Comparison of ENCODE assay signal across 23 cellular contexts in the genomic region with DNA sequence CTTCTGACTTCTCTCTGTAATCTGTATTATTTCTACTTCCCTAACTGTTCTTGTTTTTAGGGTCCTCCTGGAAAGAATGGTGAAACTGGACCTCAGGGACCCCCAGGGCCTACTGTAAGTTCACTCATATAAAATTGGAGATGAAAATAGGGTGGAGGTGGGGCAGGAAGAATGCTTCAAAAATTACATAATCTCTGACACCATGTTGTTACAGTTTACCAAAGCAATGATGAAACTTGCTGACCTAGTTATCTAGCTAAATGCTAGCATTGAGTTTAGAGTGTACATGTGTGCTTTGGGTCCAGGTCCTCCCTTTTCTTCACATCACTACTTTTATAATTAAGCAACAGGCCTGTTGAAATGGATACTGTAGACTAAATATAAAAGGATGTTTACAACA. TPM values are rescaled to one million over a fixed set of nuclear protein-coding genes. Genes with fewer than 3 reads are reported as not detected.
DNase-seq lines count a peak whose midpoint lies in the region; ATAC-seq, FAIRE-seq and TF ChIP-seq lines count a peak whose summit lies in the region.
"Had no signal": no experiment of that assay in that cellular context is flagged by ENCODE, and none has a peak within 500 bp of the region (broad histone marks: within the 10 kb centered on the region; RNA-seq: fewer than 3 reads in every experiment).

No MANE protein-coding gene starts in this region.

- H2BK15ac ChIP-seq in mesenchymal stem cell (ENCODE audit: low read depth, poor library complexity, severe bottlenecking): no peak overlapping the region

- no peak overlapping the region for H3K4ac ChIP-seq in mesenchymal stem cell (ENCODE audit: low read depth in 1 of 2, low read length in 2 of 2)

- H3K23ac ChIP-seq in mesenchymal stem cell (ENCODE audit: low read length in 2 of 2): no peak overlapping the region

- no peak overlapping the region for H3K4me3 ChIP-seq in mesenchymal stem cell (ENCODE audit: insufficient read depth in 1 of 2, low read depth in 1 of 2, low read length in 2 of 2)
- H3K4me3 ChIP-seq in subcutaneous abdominal adipose tissue (ENCODE audit: low read depth in 1 of 5, low read length in 5 of 5): no peak overlapping the region
- H3K4me3 ChIP-seq: colonic mucosa, lower lobe of right lung, right lobe of liver had no signal

- no peaks in the 10 kb centered on the region for H3K9me3 ChIP-seq in mesenchymal stem cell (ENCODE audit: control insufficient read depth, low read length)
- no peaks in the 10 kb centered on the region for H3K9me3 ChIP-seq in subcutaneous abdominal adipose tissue (ENCODE audit: control insufficient read depth in 5 of 5, low read length in 5 of 5)
- H3K9me3 ChIP-seq: colonic mucosa, lower lobe of right lung had no signal

- H3K4me1 Mint-ChIP-seq in glutamatergic neuron (ENCODE audit: low read depth, unreplicated experiment): no peaks in the 10 kb centered on the region
- no peaks in the 10 kb centered on the region for H3K4me1 Mint-ChIP-seq in naive thymus-derived CD8-positive, alpha-beta T cell
- H3K4me1 Mint-ChIP-seq: CD14-positive monocyte had no signal

- H3K27ac ChIP-seq in mesenchymal stem cell (ENCODE audit: low read length, poor library complexity, severe bottlenecking) (no peak overlapping the region), subcutaneous abdominal adipose tissue (ENCODE audit: low read depth, low read length) (peak overlapping the region; percentile 77)
- H3K27ac ChIP-seq: colonic mucosa, lower lobe of right lung, right lobe of liver had no signal

- peak; percentile 74 for DNase-seq in NCI-H460 (ENCODE audit: extremely low read depth, low read depth)
- no peak for DNase-seq in mesenchymal stem cell
- no peak for DNase-seq in glutamatergic neuron
- DNase-seq in naive thymus-derived CD8-positive, alpha-beta T cell: no peak
- DNase-seq: activated CD4-positive, alpha-beta T cell treated with anti-CD3 and anti-CD28 coated beads, Interleukin-2, amount 50 U/mL, for 4 hours; activated CD8-positive, alpha-beta memory T cell treated with anti-CD3 and anti-CD28 coated beads, Interleukin-2, amount 50 U/mL, for 48 hours; activated naive CD8-positive, alpha-beta T cell treated with anti-CD3 and anti-CD28 coated beads for 36 hours; colonic mucosa; foreskin fibroblast; HCEC 1CT; KBM-7; lower lobe of right lung; NCI-H1436 treated with DMSO at 0.1 percent for 48 hours; NCI-H2171; NCI-H526; right lobe of liver; RPMI8226 had no signal

- POLR2A ChIA-PET in naive thymus-derived CD8-positive, alpha-beta T cell (lab: Charles Lee): no interaction called here

- no peaks in the 10 kb centered on the region for H3K9me3 Mint-ChIP-seq in glutamatergic neuron (ENCODE audit: unreplicated experiment)
- no peaks in the 10 kb centered on the region for H3K9me3 Mint-ChIP-seq in naive thymus-derived CD8-positive, alpha-beta T cell
- H3K9me3 Mint-ChIP-seq: activated naive CD8-positive, alpha-beta T cell treated with anti-CD3 and anti-CD28 coated beads for 36 hours had no signal

- H3K4me3 Mint-ChIP-seq in glutamatergic neuron (ENCODE audit: unreplicated experiment): no peak overlapping the region
- no peak overlapping the region for H3K4me3 Mint-ChIP-seq in naive thymus-derived CD8-positive, alpha-beta T cell
- H3K4me3 Mint-ChIP-seq: activated naive CD8-positive, alpha-beta T cell treated with anti-CD3 and anti-CD28 coated beads for 36 hours; CD14-positive monocyte had no signal

- H3K4me1 ChIP-seq in mesenchymal stem cell (ENCODE audit: control insufficient read depth, insufficient read depth, low read depth, low read length) (no peaks in the 10 kb centered on the region), subcutaneous abdominal adipose tissue (ENCODE audit: control insufficient read depth in 5 of 5, insufficient read depth in 5 of 5, low read length in 5 of 5) (peaks cover 0 to 7% (median 0%) of the 10 kb centered on the region in 5 donors)
- H3K4me1 ChIP-seq: colonic mucosa, lower lobe of right lung, right lobe of liver had no signal

- no peak overlapping the region for H2BK5ac ChIP-seq in mesenchymal stem cell (ENCODE audit: low read depth, low read length, poor library complexity, severe bottlenecking)

- H3K18ac ChIP-seq in mesenchymal stem cell (ENCODE audit: low read depth in 1 of 2, low read length in 2 of 2): no peak overlapping the region

- no peaks in the 10 kb centered on the region for H3K36me3 Mint-ChIP-seq in glutamatergic neuron (ENCODE audit: unreplicated experiment)
- H3K36me3 Mint-ChIP-seq in naive thymus-derived CD8-positive, alpha-beta T cell: no peaks in the 10 kb centered on the region
- H3K36me3 Mint-ChIP-seq: activated naive CD8-positive, alpha-beta T cell treated with anti-CD3 and anti-CD28 coated beads for 36 hours; CD14-positive monocyte had no signal

- H2AK5ac ChIP-seq in mesenchymal stem cell (ENCODE audit: low read length, severe bottlenecking): no peak overlapping the region

- no peak overlapping the region for H3K4me2 ChIP-seq in mesenchymal stem cell (ENCODE audit: low read length, poor library complexity, severe bottlenecking)

- ATAC-seq in GM21360 (IDR thresholded peaks at IDR 0.05; ENCODE audit: unreplicated experiment): no peak
- ATAC-seq in naive thymus-derived CD8-positive, alpha-beta T cell: no peak
- ATAC-seq in GM21367 (IDR thresholded peaks at IDR 0.05; ENCODE audit: unreplicated experiment): no peak
- ATAC-seq: lower lobe of right lung had no signal

- H2BK12ac ChIP-seq in mesenchymal stem cell (ENCODE audit: low read length in 2 of 2): no peak overlapping the region

- no peaks in the 10 kb centered on the region for H3K27me3 Mint-ChIP-seq in glutamatergic neuron (ENCODE audit: unreplicated experiment)
- H3K27me3 Mint-ChIP-seq in naive thymus-derived CD8-positive, alpha-beta T cell: peaks cover 0 to 3% (median 0%) of the 10 kb centered on the region in 5 donors

- H3K36me3 ChIP-seq in mesenchymal stem cell (ENCODE audit: control insufficient read depth in 1 of 2, insufficient read depth in 2 of 2, low read depth in 1 of 2, low read length in 2 of 2): peaks cover 34 to 99% of the 10 kb centered on the region in 2 experiments
- peaks cover 56 to 97% (median 86%) of the 10 kb centered on the region in 5 donors for H3K36me3 ChIP-seq in subcutaneous abdominal adipose tissue (ENCODE audit: control insufficient read depth in 5 of 5, insufficient read depth in 5 of 5, low read length in 5 of 5)
- H3K36me3 ChIP-seq: colonic mucosa, right lobe of liver had no signal

- TF ChIP-seq CTCF in glutamatergic neuron (IDR thresholded peaks at IDR 0.05; ENCODE audit: partially characterized antibody, unreplicated experiment): no peak

- no peak overlapping the region for H4K91ac ChIP-seq in mesenchymal stem cell (ENCODE audit: low read length)

- no peak overlapping the region for H3K14ac ChIP-seq in mesenchymal stem cell (ENCODE audit: low read length in 2 of 2)

- H3K27me3 ChIP-seq in mesenchymal stem cell (ENCODE audit: control insufficient read depth in 1 of 2, insufficient read depth in 1 of 2, low read length in 2 of 2) (no peaks in the 10 kb centered on the region), subcutaneous abdominal adipose tissue (ENCODE audit: control insufficient read depth in 5 of 5, insufficient read depth in 4 of 5, low read length in 5 of 5) (no peaks in the 10 kb centered on the region)
- H3K27me3 ChIP-seq: colonic mucosa, right lobe of liver had no signal

- H2AFZ ChIP-seq in mesenchymal stem cell (ENCODE audit: low read depth, low read length): no peak overlapping the region

- H3K9ac ChIP-seq in mesenchymal stem cell (ENCODE audit: low read length): peak overlapping the region; percentile 59
- no peak overlapping the region for H3K9ac ChIP-seq in subcutaneous abdominal adipose tissue (ENCODE audit: low read length in 5 of 5)

- peaks cover 6% of the 10 kb centered on the region for H3K79me1 ChIP-seq in mesenchymal stem cell (replicated peaks; ENCODE audit: low read length, poor library complexity, severe bottlenecking)

- FAIRE-seq in endometrium (lab: Jason Lieb, UNC): peak; percentile 57
- FAIRE-seq: keratinocyte had no signal

- no peak overlapping the region for H2BK120ac ChIP-seq in mesenchymal stem cell (ENCODE audit: low read depth, low read length)

- H4K8ac ChIP-seq in mesenchymal stem cell (ENCODE audit: low read length): no peak overlapping the region

- H3K27ac Mint-ChIP-seq in glutamatergic neuron (ENCODE audit: unreplicated experiment): no peak overlapping the region
- H3K27ac Mint-ChIP-seq in naive thymus-derived CD8-positive, alpha-beta T cell: no peak overlapping the region
- H3K27ac Mint-ChIP-seq: activated naive CD8-positive, alpha-beta T cell treated with anti-CD3 and anti-CD28 coated beads for 36 hours had no signal

RNA-seq across cellular contexts. Expression of gene COL3A1, which starts 23.1 kb away (rescaled TPM):
- 17.5 and 20.5 TPM in 2 replicates for total RNA-seq in NCI-H460 (2014; rRNA removed; shearing (Covaris generic))
- 97.3 and 151 TPM in 2 replicates for polyA plus RNA-seq in NCI-H460 (2014; cell fraction: nucleus; rRNA removed)
- polyA plus RNA-seq in mesenchymal stem cell (2013, experiment 1 of 2): 3,787 TPM
- polyA plus RNA-seq in mesenchymal stem cell (2013, experiment 2 of 2): 4,096 TPM
- total RNA-seq in glutamatergic neuron (ENCODE audit: unreplicated experiment): not detected
- total RNA-seq in naive thymus-derived CD8-positive, alpha-beta T cell: not detected
- not detected for polyA plus RNA-seq in naive thymus-derived CD8-positive, alpha-beta T cell
- total RNA-seq: activated naive CD8-positive, alpha-beta T cell treated with anti-CD3 and anti-CD28 coated beads for 36 hours had no signal
- polyA plus RNA-seq: CD14-positive monocyte had no signal

Comparison
In these comparisons a context has a peak if more than half of its experiments do, and no peak if none do; other contexts are left out.
1. RNA of gene COL3A1, which starts 23.1 kb away (total RNA-seq): 17.5 to 20.5 TPM in NCI-H460; not detected in glutamatergic neuron (single experiment) and not detected in naive thymus-derived CD8-positive, alpha-beta T cell; every median in the first group is over 10 times any median in the second.